19 cellular contexts compared by ENCODE assay signal in the genomic region with DNA sequence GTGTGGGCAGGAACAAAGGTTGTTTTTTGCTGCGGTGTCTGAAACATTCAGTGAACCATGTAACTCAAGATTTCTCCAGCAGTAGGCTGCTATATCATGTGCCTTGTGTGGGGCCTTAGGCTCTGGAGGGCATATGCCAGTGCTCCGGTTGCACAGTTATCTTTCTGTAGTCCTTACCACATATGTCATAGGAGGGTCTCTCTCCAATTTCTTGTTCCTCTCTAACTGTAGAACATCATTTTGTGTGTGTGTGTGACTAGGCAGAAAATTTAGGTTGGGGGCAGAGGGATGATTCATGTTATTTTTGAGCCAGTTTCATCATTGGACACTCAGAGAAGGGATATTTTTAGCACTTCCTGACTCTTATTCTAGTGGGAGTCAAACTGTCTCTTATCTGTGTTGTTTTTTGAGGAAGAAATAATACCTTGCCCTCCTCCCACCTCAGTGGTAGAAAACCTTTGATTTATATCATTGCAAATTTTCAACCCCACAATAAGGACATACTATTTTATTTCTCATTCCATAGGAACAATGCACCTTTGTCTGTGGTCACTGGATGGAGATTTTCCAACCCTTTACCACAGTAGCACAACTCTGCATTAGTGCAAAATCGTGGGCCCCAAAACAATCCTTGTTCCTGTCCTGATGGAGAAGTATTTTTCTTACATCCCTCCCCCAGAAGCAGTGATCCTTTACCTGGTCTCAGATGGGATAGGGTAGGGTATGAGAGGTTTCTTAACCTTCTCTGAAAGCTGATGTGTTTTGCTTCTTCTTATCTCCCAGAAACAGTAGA.
DNase-seq lines count a peak whose midpoint lies in the region; FAIRE-seq and TF ChIP-seq lines count a peak whose summit lies in the region.
"Had no signal": no experiment of that assay in that cellular context is flagged by ENCODE, and none has a peak within 500 bp of the region (broad histone marks: within the 10 kb centered on the region; RNA-seq: fewer than 3 reads in every experiment).

No MANE protein-coding gene starts in this region.

- no peaks in the 10 kb centered on the region for H3K9me2 ChIP-seq in GM23248 (ENCODE audit: insufficient read depth)

- intact Hi-C loops in posterior vena cava (cut with DNase I) = no loop called here

- no peak for TF ChIP-seq CTCF in epithelial cell of proximal tubule (conservative IDR thresholded peaks at IDR 0.05; ENCODE audit: low read depth, low read length)

- no peaks in the 10 kb centered on the region for H3K79me2 ChIP-seq in GM23248 (ENCODE audit: insufficient read depth)

- no peak for FAIRE-seq in frontal cortex (lab: Jason Lieb, UNC)
- FAIRE-seq: GM19239, H1, keratinocyte had no signal

- no peaks in the 10 kb centered on the region for H4K20me1 ChIP-seq in GM23248 (ENCODE audit: insufficient read depth)

- H3K36me3 ChIP-seq in GM23248 (ENCODE audit: low read depth) = no peaks in the 10 kb centered on the region
- H3K36me3 ChIP-seq: esophagus muscularis mucosa, spleen, tibial artery had no signal

- peak overlapping the region; percentile 55 for H3K27ac ChIP-seq in GM23248
- H3K27ac ChIP-seq: esophagus muscularis mucosa, spleen, tibial artery had no signal

- in situ Hi-C loops in GM23248 (cut with MboI) = no loop called here

- 58 to 66% methylated on average over 3 of the region's 3 CpGs for WGBS in GM23248 (ENCODE audit: low coverage in 1 of 2, low lambda C conversion rate in 2 of 2, missing lambda C conversion rate in 2 of 2), 2 experiments

- H3K4me2 ChIP-seq in GM23248 (ENCODE audit: unreplicated experiment) = peak overlapping the region; percentile 2

- H3F3A ChIP-seq in GM23248 (ENCODE audit: insufficient read depth) = no peaks in the 10 kb centered on the region

- peak; percentile 52 for DNase-seq in GM23248
- DNase-seq in NOMO-1 treated with DMSO at 0.1 percent for 48 hours (lab: John Stamatoyannopoulos, UW; ENCODE audit: unreplicated experiment) = peak; percentile 87
- peak; percentile 19 for DNase-seq in epithelial cell of proximal tubule (ENCODE audit: low read depth)
- peak; percentile 47 for DNase-seq in renal cortical epithelial cell (ENCODE audit: low read depth)
- DNase-seq in posterior vena cava (ENCODE audit: low spot score) = no peak
- DNase-seq in frontal cortex (ENCODE audit: low spot score in 2 of 2) = no peak
- no peak for DNase-seq in globus pallidus (ENCODE audit: low spot score)
- no peak for DNase-seq in erythroblast (lab: John Stamatoyannopoulos, UW)
- DNase-seq: activated CD8-positive, alpha-beta T cell treated with anti-CD3 and anti-CD28 coated beads for 36 hours; activated naive CD4-positive, alpha-beta T cell treated with Interleukin-2 at 50 U/mL for 16 hours; Caco-2; NCI-H2029 treated with DMSO at 0.1 percent for 48 hours; spleen; T1000; tibial artery had no signal

- H3K9me3 ChIP-seq in GM23248 (ENCODE audit: low read depth) = no peaks in the 10 kb centered on the region
- H3K9me3 ChIP-seq: Caco-2, esophagus muscularis mucosa, spleen, tibial artery had no signal

- TF ChIP-seq POLR2A in erythroblast (IDR thresholded peaks at IDR 0.05; ENCODE audit: low read length) = no peak

- peak overlapping the region; percentile 33; the same call in 1 of the 2 replicates for H3K9ac ChIP-seq in GM23248

- H3K27me3 ChIP-seq in GM23248 (replicated peaks; ENCODE audit: insufficient read depth) = no peaks in the 10 kb centered on the region

- peak overlapping the region; percentile 45; the same call in 1 of the 2 replicates for H2AFZ ChIP-seq in GM23248

- H3K4me1 ChIP-seq in GM23248 (ENCODE audit: insufficient read depth) = peaks cover 19% of the 10 kb centered on the region
- H3K4me1 ChIP-seq: Caco-2, spleen had no signal

- H3K4me3 ChIP-seq in GM23248 (no peak overlapping the region), epithelial cell of proximal tubule (ENCODE audit: low read depth, low read length) (no peak overlapping the region)
- H3K4me3 ChIP-seq: esophagus muscularis mucosa, spleen, tibial artery had no signal

Comparison
In these comparisons a context has a peak if more than half of its experiments do, and no peak if none do; other contexts are left out.
1. DNase-seq: peak in GM23248 (single experiment), NOMO-1 treated with DMSO at 0.1 percent for 48 hours (single experiment), epithelial cell of proximal tubule (single experiment) and renal cortical epithelial cell (single experiment); none in posterior vena cava (single experiment), frontal cortex (0 of 2), globus pallidus (single experiment) and erythroblast (0 of 2).